ENCODE assay signal across 1 cellular context in genomic region chr12:46492471-46493351, GRCh38.
TF ChIP-seq lines count a peak whose summit lies in the region.

No MANE protein-coding gene starts in this region.

TF ChIP-seq in HEK293, 187 proteins besides CTCF, POLR2A, EP300 and RAD21 (continued from another document and continues in another):
- TF ChIP-seq ZNF16 (tag by site-specific recombination; IDR thresholded peaks at IDR 0.05; ENCODE audit: low read depth) (no peak), ZNF48 (tag by site-specific recombination; IDR thresholded peaks at IDR 0.05) (no peak), ZNF76 (tag by site-specific recombination; IDR thresholded peaks at IDR 0.05; ENCODE audit: borderline replicate concordance, low read depth) (no peak), ATF2 (tag by site-specific recombination; IDR thresholded peaks at IDR 0.05; ENCODE audit: low read depth) (peak; percentile 97), ZFP37 (tag by site-specific recombination; IDR thresholded peaks at IDR 0.05) (no peak), INSM2 (tag by site-specific recombination; IDR thresholded peaks at IDR 0.05) (peak; percentile 90), OSR2 (tag by site-specific recombination; IDR thresholded peaks at IDR 0.05) (no peak), ZNF18 (tag by site-specific recombination; IDR thresholded peaks at IDR 0.05) (no peak), ZBTB17 (tag by site-specific recombination; IDR thresholded peaks at IDR 0.05) (peak; percentile 37; the same call in 1 of the 2 replicates), KLF9 (tag by site-specific recombination; IDR thresholded peaks at IDR 0.05; ENCODE audit: low read depth) (no peak), ZFP69B (tag by site-specific recombination; IDR thresholded peaks at IDR 0.05) (0 out of 2 replicates have a peak, but pooled peaks have one; percentile 24), ZNF280C (tag by site-specific recombination; IDR thresholded peaks at IDR 0.05) (no peak), ZNF692 (tag by site-specific recombination; IDR thresholded peaks at IDR 0.05) (peak; percentile 64), PRDM10 (tag by site-specific recombination; IDR thresholded peaks at IDR 0.05) (peak; percentile 35), GLIS1 (tag by site-specific recombination; IDR thresholded peaks at IDR 0.05) (no peak), ZXDB (tag by site-specific recombination; IDR thresholded peaks at IDR 0.05) (peak; percentile 51), ZNF768 (tag by site-specific recombination; IDR thresholded peaks at IDR 0.05) (no peak), ZSCAN4 (tag by site-specific recombination; IDR thresholded peaks at IDR 0.05) (0 out of 2 replicates have a peak, but pooled peaks have one; percentile 14), BCL11A (tag by site-specific recombination; IDR thresholded peaks at IDR 0.05; ENCODE audit: low read depth) (peak; percentile 40; the same call in 1 of the 2 replicates), ZNF518A (tag by site-specific recombination; conservative IDR thresholded peaks at IDR 0.05; ENCODE audit: low read depth) (peak; percentile 51), ZNF707 (tag by site-specific recombination; IDR thresholded peaks at IDR 0.05) (no peak), GFI1B (tag by site-specific recombination; IDR thresholded peaks at IDR 0.05) (no peak), ZNF175 (tag by site-specific recombination; IDR thresholded peaks at IDR 0.05) (no peak), ZNF266 (tag by site-specific recombination; IDR thresholded peaks at IDR 0.05; ENCODE audit: low read depth) (no peak), ZNF626 (tag by site-specific recombination; IDR thresholded peaks at IDR 0.05) (no peak), TSHZ1 (tag by site-specific recombination; IDR thresholded peaks at IDR 0.05; ENCODE audit: borderline replicate concordance) (peak; percentile 76), ZNF239 (tag by site-specific recombination; IDR thresholded peaks at IDR 0.05) (no peak), ZEB2 (tag by site-specific recombination; IDR thresholded peaks at IDR 0.05) (peak; percentile 57; the same call in 1 of the 2 replicates), ZNF366 (tag by site-specific recombination; conservative IDR thresholded peaks at IDR 0.05) (peak; percentile 65), ZNF311 (tag by site-specific recombination; IDR thresholded peaks at IDR 0.05; ENCODE audit: borderline replicate concordance) (no peak), ZNF501 (tag by site-specific recombination; IDR thresholded peaks at IDR 0.05) (no peak), ZBTB1 (tag by site-specific recombination; IDR thresholded peaks at IDR 0.05) (no peak), ZNF157 (tag by site-specific recombination; IDR thresholded peaks at IDR 0.05) (no peak), ZBTB21 (tag by site-specific recombination; IDR thresholded peaks at IDR 0.05) (peak; percentile 89)
